Comparison of ENCODE assay signal across 13 cellular contexts in genomic region chr16:57791903-57792461, GRCh38. TPM values are rescaled to one million over a fixed set of nuclear protein-coding genes. Genes with fewer than 3 reads are reported as not detected.
DNase-seq lines count a peak whose midpoint lies in the region; ATAC-seq and TF ChIP-seq lines count a peak whose summit lies in the region.
"Had no signal": no experiment of that assay in that cellular context is flagged by ENCODE, and none has a peak within 500 bp of the region (broad histone marks: within the 10 kb centered on the region; RNA-seq: fewer than 3 reads in every experiment).

No MANE protein-coding gene starts in this region.

- H3K4me1 ChIP-seq in DND-41 (ENCODE audit: insufficient read depth, low read length) (no peaks in the 10 kb centered on the region), MM.1S (ENCODE audit: low read length) (peaks cover 41% of the 10 kb centered on the region), lower lobe of right lung (peaks cover 46% of the 10 kb centered on the region), subcutaneous abdominal adipose tissue (ENCODE audit: control insufficient read depth in 5 of 5, insufficient read depth in 5 of 5, low read length in 5 of 5) (peaks cover 2 to 59% (median 56%) of the 10 kb centered on the region in 5 donors), SK-N-SH (ENCODE audit: control insufficient read depth in 1 of 2, insufficient read depth in 2 of 2, low read depth in 1 of 2, low read length in 1 of 2) (peaks cover 0 to 3% of the 10 kb centered on the region in 2 experiments; a peak in 1 of 4 replicates)

- no peak overlapping the region for H3K27ac ChIP-seq in DND-41 (ENCODE audit: low read length)
- H3K27ac ChIP-seq in MM.1S (ENCODE audit: low read length), result peak overlapping the region; percentile 88
- H3K27ac ChIP-seq in lower lobe of right lung, result peak overlapping the region; percentile 33
- peak overlapping the region; percentile 89 for H3K27ac ChIP-seq in subcutaneous abdominal adipose tissue (ENCODE audit: low read depth, low read length)
- H3K27ac ChIP-seq in SK-N-SH (ENCODE audit: low read depth in 2 of 2, low read length in 1 of 2), result no peak overlapping the region

- no peak for TF ChIP-seq RAD21 in SK-N-SH (IDR thresholded peaks at IDR 0.05; ENCODE audit: low read length)

- no peaks in the 10 kb centered on the region for H3K27me3 ChIP-seq in DND-41 (ENCODE audit: insufficient read depth, low read length, poor library complexity)
- no peaks in the 10 kb centered on the region for H3K27me3 ChIP-seq in MM.1S (replicated peaks; ENCODE audit: insufficient read depth, low read length)
- no peaks in the 10 kb centered on the region for H3K27me3 ChIP-seq in lower lobe of right lung (ENCODE audit: low read depth)
- no peaks in the 10 kb centered on the region for H3K27me3 ChIP-seq in subcutaneous abdominal adipose tissue (ENCODE audit: control insufficient read depth in 5 of 5, insufficient read depth in 4 of 5, low read length in 5 of 5)
- no peaks in the 10 kb centered on the region for H3K27me3 ChIP-seq in SK-N-SH (ENCODE audit: insufficient read depth)

- TF ChIP-seq EP300 in SK-N-SH (IDR thresholded peaks at IDR 0.05; ENCODE audit: borderline replicate concordance in 1 of 2, low read depth in 1 of 2, low read length in 1 of 2), result no peak

- H3F3A ChIP-seq in MM.1S (ENCODE audit: insufficient read depth, low read length) (peaks cover 24% of the 10 kb centered on the region), SK-N-SH (replicated peaks; ENCODE audit: insufficient read depth) (peaks cover 3% of the 10 kb centered on the region)

- H3K9me3 ChIP-seq in DND-41 (ENCODE audit: insufficient read depth, low read length, severe bottlenecking) (no peaks in the 10 kb centered on the region), MM.1S (replicated peaks; ENCODE audit: insufficient read depth, low read length) (no peaks in the 10 kb centered on the region), lower lobe of right lung (no peaks in the 10 kb centered on the region), subcutaneous abdominal adipose tissue (ENCODE audit: control insufficient read depth in 5 of 5, low read length in 5 of 5) (no peaks in the 10 kb centered on the region), SK-N-SH (no peaks in the 10 kb centered on the region)

- H3K79me2 ChIP-seq in DND-41 (ENCODE audit: insufficient read depth, low read length) (no peaks in the 10 kb centered on the region), MM.1S (ENCODE audit: low read length) (peaks cover 20% of the 10 kb centered on the region), SK-N-SH (ENCODE audit: insufficient read depth) (peaks cover 56% of the 10 kb centered on the region)

- H3K4me2 ChIP-seq in DND-41 (ENCODE audit: insufficient read depth, low read length) (no peak overlapping the region), MM.1S (ENCODE audit: low read depth, low read length) (peak overlapping the region; percentile 88), SK-N-SH (no peak overlapping the region)

- CTCF ChIA-PET in SK-N-SH (lab: Yijun Ruan, JAX), result interaction anchor here (1.0 to 1.8 kb wide), 4 partner anchors 10 to 91 kb away, joined by 3 to 4 read pairs (median 4); no protein-coding TSS in a partner anchor

- ATAC-seq in DND-41 (ENCODE audit: insufficient read depth, low read depth), result no peak
- no peak for ATAC-seq in lower lobe of right lung
- no peak for ATAC-seq in HG03095 (IDR thresholded peaks at IDR 0.05; ENCODE audit: unreplicated experiment)

- intact Hi-C loops in lower lobe of right lung (cut with DNase I), result no loop called here

- TF ChIP-seq CTCF in DND-41 (IDR thresholded peaks at IDR 0.05; ENCODE audit: borderline replicate concordance, extremely low read depth, low read length, poor library complexity, severe bottlenecking) (no peak), MM.1S (IDR thresholded peaks at IDR 0.05; ENCODE audit: low read length) (no peak), lower lobe of right lung (IDR thresholded peaks at IDR 0.05) (no peak), SK-N-SH (IDR thresholded peaks at IDR 0.05) (no peak)

- H3K9ac ChIP-seq in DND-41 (ENCODE audit: low read depth, low read length), result no peak overlapping the region
- H3K9ac ChIP-seq in MM.1S (ENCODE audit: low read length), result peak overlapping the region; percentile 61
- peak overlapping the region in 3 of 5 donors; percentile 22 to 51 (median 28) for H3K9ac ChIP-seq in subcutaneous abdominal adipose tissue (ENCODE audit: low read length in 5 of 5)
- H3K9ac ChIP-seq in SK-N-SH, result no peak overlapping the region

- H4K20me1 ChIP-seq in DND-41 (ENCODE audit: insufficient read depth, low read length), result no peaks in the 10 kb centered on the region
- H4K20me1 ChIP-seq in MM.1S (ENCODE audit: insufficient read depth, low read length), result no peaks in the 10 kb centered on the region
- peaks cover 25% of the 10 kb centered on the region for H4K20me1 ChIP-seq in SK-N-SH (ENCODE audit: insufficient read depth)

- H3K9me2 ChIP-seq in MM.1S (replicated peaks; ENCODE audit: insufficient read depth, low read length) (no peaks in the 10 kb centered on the region), SK-N-SH (no peaks in the 10 kb centered on the region)

- POLR2A ChIA-PET in SK-N-SH (lab: Yijun Ruan, JAX), result no interaction called here

- H3K4me3 ChIP-seq in DND-41 (ENCODE audit: low read depth in 1 of 2, low read length in 2 of 2) (no peak overlapping the region), MM.1S (ENCODE audit: low read length) (peak overlapping the region; percentile 35), lower lobe of right lung (no peak overlapping the region), subcutaneous abdominal adipose tissue (ENCODE audit: low read depth in 1 of 5, low read length in 5 of 5) (no peak overlapping the region), SK-N-SH (ENCODE audit: low read depth in 2 of 2, low read length in 1 of 2) (no peak overlapping the region)

- H2AFZ ChIP-seq in DND-41 (ENCODE audit: low read depth, low read length), result 0 out of 2 replicates have a peak overlapping the region, but pooled peaks have one; percentile 4
- H2AFZ ChIP-seq in MM.1S (ENCODE audit: low read length), result peak overlapping the region; percentile 74
- no peak overlapping the region for H2AFZ ChIP-seq in SK-N-SH (ENCODE audit: low read depth)

- H3K36me3 ChIP-seq in DND-41 (ENCODE audit: insufficient read depth, low read length), result no peaks in the 10 kb centered on the region
- H3K36me3 ChIP-seq in MM.1S (replicated peaks; ENCODE audit: insufficient read depth, low read length), result no peaks in the 10 kb centered on the region
- H3K36me3 ChIP-seq in lower lobe of right lung, result peaks cover 70% of the 10 kb centered on the region
- H3K36me3 ChIP-seq in subcutaneous abdominal adipose tissue (ENCODE audit: control insufficient read depth in 5 of 5, insufficient read depth in 5 of 5, low read length in 5 of 5), result peaks cover 0 to 46% (median 21%) of the 10 kb centered on the region in 5 donors
- peaks cover 33 to 44% of the 10 kb centered on the region in 2 experiments for H3K36me3 ChIP-seq in SK-N-SH (replicated peaks in 1 of 2; ENCODE audit: control insufficient read depth in 1 of 2, insufficient read depth in 2 of 2, low read length in 1 of 2)

- DNase-seq in DND-41, result no peak
- no peak for DNase-seq in MM.1S
- DNase-seq in lower lobe of right lung, result no peak
- no peak for DNase-seq in NCI-H2196 (lab: John Stamatoyannopoulos, UW; ENCODE audit: unreplicated experiment)
- no peak for DNase-seq in SK-N-SH
- DNase-seq: C1 segment of cervical spinal cord, HFFc6, KG1, NCI-H1930, NCI-H2171 treated with DMSO at 0.1 percent for 48 hours, NCI-H510A had no signal

- WGBS in SK-N-SH (ENCODE audit: low lambda C conversion rate), result 83% methylated on average over 6 of the region's 8 CpGs

TF ChIP-seq in SK-N-SH, 30 proteins besides CTCF, POLR2A, EP300 and RAD21 (continues in another document):
- TF ChIP-seq RFX5 (IDR thresholded peaks at IDR 0.05; ENCODE audit: low read length), result no peak
- TF ChIP-seq NFIC (IDR thresholded peaks at IDR 0.05; ENCODE audit: borderline replicate concordance), result no peak
- TF ChIP-seq GABPA (IDR thresholded peaks at IDR 0.05; ENCODE audit: low read depth), result no peak
- no peak for TF ChIP-seq SMC3 (IDR thresholded peaks at IDR 0.05; ENCODE audit: low read depth, low read length)
- no peak for TF ChIP-seq MAX (IDR thresholded peaks at IDR 0.05; ENCODE audit: low read depth)
- no peak for TF ChIP-seq FOXJ3 (CRISPR knock-in tag; IDR thresholded peaks at IDR 0.05)
- no peak for TF ChIP-seq ELF1 (IDR thresholded peaks at IDR 0.05)
- no peak for TF ChIP-seq REST (IDR thresholded peaks at IDR 0.05; ENCODE audit: low read depth, low read length)

RNA-seq across cellular contexts. Expression of gene KIFC3, which starts 10.3 kb away (rescaled TPM):
- 70.9 TPM for total RNA-seq in lower lobe of right lung
- 65.4 and 68.0 TPM in 2 replicates for polyA plus RNA-seq in SK-N-SH (2012; rRNA removed)
- polyA plus RNA-seq in SK-N-SH (2012; cell fraction: cytosol; rRNA removed), result 24.2 and 42.8 TPM in 2 replicates
- polyA plus RNA-seq in SK-N-SH (2012; cell fraction: nucleus; rRNA removed), result 132 and 135 TPM in 2 replicates

RNA-seq across cellular contexts. Expression of gene KATNB1, which starts 56.4 kb away (rescaled TPM):
- 18.0 TPM for total RNA-seq in lower lobe of right lung
- 39.2 and 43.7 TPM in 2 replicates for polyA plus RNA-seq in SK-N-SH (2012; rRNA removed)
- polyA plus RNA-seq in SK-N-SH (2012; cell fraction: cytosol; rRNA removed), result 12.0 and 20.7 TPM in 2 replicates
- polyA plus RNA-seq in SK-N-SH (2012; cell fraction: nucleus; rRNA removed), result 158 and 170 TPM in 2 replicates

Comparison
In these comparisons a context has a peak if more than half of its experiments do, and no peak if none do; other contexts are left out.
1. H3K27ac ChIP-seq: peak in MM.1S (single experiment), lower lobe of right lung (single experiment) and subcutaneous abdominal adipose tissue (single experiment); none in DND-41 (single experiment) and SK-N-SH (0 of 2).
2. H3K9ac ChIP-seq: peak in MM.1S (single experiment) and subcutaneous abdominal adipose tissue (3 of 5); none in DND-41 (single experiment) and SK-N-SH (single experiment).